ENCODE assay signal across 8 cellular contexts in the genomic region with DNA sequence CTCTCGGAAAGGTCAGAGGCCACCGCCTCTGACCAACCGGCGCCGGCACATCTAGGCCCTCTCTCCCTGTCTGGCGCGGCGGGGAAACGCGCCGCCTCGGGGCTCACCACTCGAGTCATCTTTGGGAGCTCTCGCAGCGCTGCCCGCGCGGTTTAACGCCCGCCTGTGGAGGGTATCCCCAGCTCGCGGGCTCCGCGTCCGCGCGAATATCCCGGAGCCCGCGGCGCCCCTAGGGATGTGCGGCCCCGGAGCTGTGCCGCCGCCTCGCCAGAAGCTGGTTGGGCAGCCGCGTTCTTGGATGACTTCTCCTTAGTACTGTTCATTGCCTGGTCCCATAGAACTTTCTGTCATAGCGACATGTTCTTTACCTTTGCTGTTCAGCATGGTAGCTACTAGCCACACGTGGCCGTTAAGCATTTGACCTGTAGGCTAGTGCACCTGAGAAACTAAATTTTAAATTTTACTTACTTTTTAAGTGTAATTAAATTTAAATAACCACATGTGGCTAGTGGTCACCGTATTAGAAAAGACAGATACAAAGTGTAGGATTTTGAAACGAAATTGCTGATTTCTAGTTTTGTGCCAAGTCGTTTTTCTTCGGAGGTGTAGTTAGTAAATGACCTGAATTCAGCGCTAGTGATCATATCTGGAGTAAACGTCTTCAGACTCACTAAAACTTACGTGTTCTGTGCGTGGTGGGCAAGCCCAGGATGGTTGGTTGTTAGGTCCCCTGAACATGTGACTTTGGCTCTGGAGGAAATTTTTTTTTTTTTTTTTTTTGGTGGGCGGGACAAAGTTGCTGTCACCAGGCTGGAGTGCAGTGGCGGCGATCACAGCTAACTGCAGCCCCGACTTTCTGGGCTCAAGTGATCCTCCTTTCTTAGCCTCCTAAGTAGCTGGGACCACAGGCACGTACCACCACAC. TPM values are rescaled to one million over a fixed set of nuclear protein-coding genes. Genes with fewer than 3 reads are reported as not detected.
DNase-seq lines count a peak whose midpoint lies in the region; ATAC-seq and TF ChIP-seq lines count a peak whose summit lies in the region.

No MANE protein-coding gene starts in this region.

- H3K27me3 ChIP-seq in SU-DHL-6 (ENCODE audit: low read length), result no peaks in the 10 kb centered on the region
- no peaks in the 10 kb centered on the region for H3K27me3 ChIP-seq in ascending aorta

- H4K20me1 ChIP-seq in SU-DHL-6 (ENCODE audit: low read depth, low read length), result 0 out of 2 replicates have a peak, but pooled peaks cover 6% of the 10 kb centered on the region

- peak overlapping the region; percentile 88 for H3K27ac ChIP-seq in SU-DHL-6 (ENCODE audit: low read depth, low read length)
- H3K27ac ChIP-seq in ascending aorta, result peak overlapping the region; percentile 95 to 98
- peak overlapping the region; percentile 92 to 99 (median 97) for H3K27ac ChIP-seq in skin epidermis

- H3K9me2 ChIP-seq in SU-DHL-6 (replicated peaks; ENCODE audit: insufficient read depth, low read length), result no peaks in the 10 kb centered on the region

- peaks cover 3 to 31% of the 10 kb centered on the region in 2 donors for H3K36me3 Mint-ChIP-seq in CD14-positive monocyte

- H3K4me3 Mint-ChIP-seq in CD14-positive monocyte, result peak overlapping the region; percentile 92

- H3F3A ChIP-seq in SU-DHL-6 (ENCODE audit: insufficient read depth), result peaks cover 17% of the 10 kb centered on the region

- DNase-seq in CD14-positive monocyte (ENCODE audit: low spot score) (peak; percentile 50), HT-29 (ENCODE audit: low spot score) (peak; percentile 56), ascending aorta (ENCODE audit: low spot score in 2 of 2) (peak in 1 of 2 donors; percentile 77)

- TF ChIP-seq CTCF in CD14-positive monocyte (IDR thresholded peaks at IDR 0.05) (no peak), SU-DHL-6 (IDR thresholded peaks at IDR 0.05; ENCODE audit: insufficient read depth, low read length, poor library complexity, severe bottlenecking) (no peak), ascending aorta (IDR thresholded peaks at IDR 0.05) (no peak)

- H3K4me3 ChIP-seq in SU-DHL-6 (ENCODE audit: insufficient read depth, low read length, poor library complexity, severe bottlenecking) (peak overlapping the region; percentile 78), ascending aorta (peak overlapping the region; percentile 72 to 88), iPS-11a (ENCODE audit: low read depth, low read length) (peak overlapping the region; percentile 80), skin epidermis (peak overlapping the region; percentile 73 to 98 (median 90))

- H2AFZ ChIP-seq in SU-DHL-6 (ENCODE audit: low read depth, low read length, severe bottlenecking), result peak overlapping the region; percentile 36

- H3K4me2 ChIP-seq in SU-DHL-6 (ENCODE audit: low read depth, low read length, poor library complexity, severe bottlenecking), result peak overlapping the region; percentile 98

- H3K4me1 Mint-ChIP-seq in CD14-positive monocyte, result peaks cover 18% of the 10 kb centered on the region

- peaks cover 0 to 3% (median 2%) of the 10 kb centered on the region in 3 donors for H3K27me3 Mint-ChIP-seq in CD14-positive monocyte (ENCODE audit: low read depth in 3 of 3)

- no peaks in the 10 kb centered on the region for H3K9me3 Mint-ChIP-seq in CD14-positive monocyte

- H3K36me3 ChIP-seq in SU-DHL-6 (ENCODE audit: low read length) (peaks cover 12% of the 10 kb centered on the region; the same call in 1 of the 2 replicates), ascending aorta (peaks cover 10 to 20% of the 10 kb centered on the region in 2 donors)

- peaks cover 0 to 9% of the 10 kb centered on the region in 2 donors for H3K4me1 ChIP-seq in ascending aorta

- intact Hi-C loops in CD14-positive monocyte (cut with micrococcal nuclease), result loop anchor here (5.0 to 10.0 kb wide), 3 partner anchors 67 to 205 kb away; a partner anchor contains a TSS
- intact Hi-C loops in ascending aorta (cut with DNase I), result loop anchor here (1.0 to 5.0 kb wide), 5 partner anchors 21 to 213 kb away; a partner anchor contains a TSS

- H3K79me2 ChIP-seq in SU-DHL-6 (ENCODE audit: insufficient read depth, low read length), result peaks cover 55% of the 10 kb centered on the region

- peak; percentile 21 for ATAC-seq in GM19397 (IDR thresholded peaks at IDR 0.05; ENCODE audit: unreplicated experiment)
- ATAC-seq in GM21529 (IDR thresholded peaks at IDR 0.05; ENCODE audit: unreplicated experiment), result no peak

- peak overlapping the region; percentile 93 for H3K9ac ChIP-seq in SU-DHL-6 (ENCODE audit: low read length)

- no peaks in the 10 kb centered on the region for H3K9me3 ChIP-seq in SU-DHL-6 (ENCODE audit: insufficient read depth, low read length)
- no peaks in the 10 kb centered on the region for H3K9me3 ChIP-seq in ascending aorta

- H3K27ac Mint-ChIP-seq in CD14-positive monocyte, result peak overlapping the region; percentile 95 to 99 (median 99)

RNA-seq across cellular contexts. Expression of a gene that starts 0.8 kb away (rescaled TPM):
- 10 to 100 TPM; 68.2 to 72.2 TPM for polyA plus RNA-seq in CD14-positive monocyte
- 48.0 and 58.7 TPM in 2 replicates for total RNA-seq in HT-29 (2014; rRNA removed; shearing (Covaris generic))
- 82.3 TPM for total RNA-seq in ascending aorta

RNA-seq across cellular contexts. Expression of a gene that starts 20.8 kb away (rescaled TPM):
- 10 to 100 TPM; 43.6 to 60.8 TPM for polyA plus RNA-seq in CD14-positive monocyte
- total RNA-seq in HT-29 (2014; rRNA removed; shearing (Covaris generic)), result 9.1 and 11.3 TPM in 2 replicates
- total RNA-seq in ascending aorta, result 14.4 TPM
